In genomic region chr15:42737529-42738328, GRCh38 we compare ENCODE assay signal across 8 cellular contexts. TPM values are rescaled to one million over a fixed set of nuclear protein-coding genes. Genes with fewer than 3 reads are reported as not detected.
DNase-seq lines count a peak whose midpoint lies in the region; ATAC-seq, FAIRE-seq and TF ChIP-seq lines count a peak whose summit lies in the region.

No MANE protein-coding gene starts in this region.

- peak overlapping the region; percentile 75 to 92 for H3K27ac ChIP-seq in A549
- no peak overlapping the region for H3K27ac ChIP-seq in iPS-20b (ENCODE audit: low read length)
- H3K27ac ChIP-seq in suprapubic skin, result peak overlapping the region; percentile 88

- CTCF ChIA-PET in A549 (lab: Yijun Ruan, JAX), result interaction anchor here (0.6 to 3.8 kb wide), 12 partner anchors 13 to 548 kb away, joined by 3 to 39 read pairs (median 4); no protein-coding TSS in a partner anchor
- CTCF ChIA-PET in activated CD8-positive, alpha-beta T cell treated with anti-CD3 and anti-CD28 coated beads for 36 hours (lab: Charles Lee), result interaction anchor here (0.8 to 3.8 kb wide), 3 partner anchors 13 to 189 kb away, joined by 3 to 17 read pairs (median 3); no protein-coding TSS in a partner anchor

- ATAC-seq in A549 (peak; percentile 49 to 82; a peak in 4 of 6 replicates), GM21367 (IDR thresholded peaks at IDR 0.05; ENCODE audit: unreplicated experiment) (no peak), GM18502 (IDR thresholded peaks at IDR 0.05; ENCODE audit: poor library complexity, unreplicated experiment) (no peak)
- ATAC-seq in activated CD8-positive, alpha-beta T cell treated with anti-CD3 and anti-CD28 coated beads for 36 hours, result no peak

- WGBS in A549 (ENCODE audit: missing lambda C conversion rate), result 66% methylated on average over 21 of the region's 21 CpGs
- WGBS in suprapubic skin, result 74% methylated on average over 21 of the region's 21 CpGs

- H3K9me3 ChIP-seq in A549 (no peaks in the 10 kb centered on the region), HAP-1 (no peaks in the 10 kb centered on the region), iPS-20b (ENCODE audit: insufficient read depth, low read depth, low read length) (no peaks in the 10 kb centered on the region), suprapubic skin (no peaks in the 10 kb centered on the region)

- FAIRE-seq in A549 (lab: Jason Lieb, UNC), result no peak

- H3K36me3 ChIP-seq in HAP-1 (replicated peaks) (peaks cover 27% of the 10 kb centered on the region), iPS-20b (ENCODE audit: insufficient read depth, low read depth, low read length) (peaks cover 25% of the 10 kb centered on the region), suprapubic skin (peaks cover 24% of the 10 kb centered on the region)

- H3K4me3 ChIP-seq in A549 (peak overlapping the region; percentile 99), HAP-1 (peak overlapping the region; percentile 72), iPS-20b (ENCODE audit: low read length) (peak overlapping the region; percentile 75), suprapubic skin (peak overlapping the region; percentile 67)

- H3K4me3 Mint-ChIP-seq in activated CD8-positive, alpha-beta T cell treated with anti-CD3 and anti-CD28 coated beads for 36 hours, result peak overlapping the region; percentile 76

- TF ChIP-seq POLR2A in A549 (IDR thresholded peaks at IDR 0.05; ENCODE audit: low read length), result no peak
- no peak for TF ChIP-seq POLR2A in suprapubic skin (IDR thresholded peaks at IDR 0.05)

- DNase-seq in A549 (ENCODE audit: low read depth in 1 of 2, low spot score in 1 of 2), result peak in 1 of 2 experiments; percentile 49
- peak; percentile 19 to 78 for DNase-seq in HAP-1 (ENCODE audit: low spot score in 2 of 2)
- DNase-seq in activated CD8-positive, alpha-beta T cell treated with anti-CD3 and anti-CD28 coated beads for 36 hours, result no peak
- no peak for DNase-seq in suprapubic skin (ENCODE audit: low spot score in 2 of 2)
- no peak for DNase-seq in G401 (ENCODE audit: low spot score)

- H3K4me2 ChIP-seq in A549, result peak overlapping the region; percentile 85

- H3K4me1 ChIP-seq in A549 (peaks cover 10% of the 10 kb centered on the region), HAP-1 (peaks cover 20% of the 10 kb centered on the region), iPS-20b (ENCODE audit: insufficient read depth, low read length) (peaks cover 5% of the 10 kb centered on the region; the same call in 1 of the 2 replicates), suprapubic skin (peaks cover 16% of the 10 kb centered on the region)

- TF ChIP-seq CTCF in A549 (IDR thresholded peaks at IDR 0.05) (peak; percentile 63), suprapubic skin (IDR thresholded peaks at IDR 0.05) (peak; percentile 5 to 18)
- no peak for TF ChIP-seq CTCF in activated CD8-positive, alpha-beta T cell treated with anti-CD3 and anti-CD28 coated beads for 36 hours (IDR thresholded peaks at IDR 0.05)

- POLR2A ChIA-PET in A549 (lab: Yijun Ruan, JAX), result no interaction called here
- POLR2A ChIA-PET in activated CD8-positive, alpha-beta T cell treated with anti-CD3 and anti-CD28 coated beads for 36 hours (lab: Charles Lee), result interaction anchor here (0.7 to 3.1 kb wide), 3 partner anchors 12 to 1803 kb away, joined by 3 to 12 read pairs (median 5); no protein-coding TSS in a partner anchor

- TF ChIP-seq EP300 in A549 (IDR thresholded peaks at IDR 0.05) (no peak), suprapubic skin (IDR thresholded peaks at IDR 0.05) (no peak)

- in situ Hi-C loops in HAP-1 (cut with MboI; ENCODE audit: low sequenced_read_pairs), result loop anchor here (25.0 kb wide), 1 partner anchor 550 kb away; no protein-coding TSS in a partner anchor
- in situ Hi-C loops in G401 (cut with HindIII; ENCODE audit: low sequenced_read_pairs), result no loop called here

- TF ChIP-seq RAD21 in A549 (conservative IDR thresholded peaks at IDR 0.05 in 1 of 2, IDR thresholded peaks at IDR 0.05 in 1 of 2), result peak; percentile 71 to 74

- peaks cover 15% of the 10 kb centered on the region for H3K4me1 Mint-ChIP-seq in activated CD8-positive, alpha-beta T cell treated with anti-CD3 and anti-CD28 coated beads for 36 hours (ENCODE audit: low read depth)

- no peaks in the 10 kb centered on the region for H3K27me3 Mint-ChIP-seq in activated CD8-positive, alpha-beta T cell treated with anti-CD3 and anti-CD28 coated beads for 36 hours

- H3K36me3 Mint-ChIP-seq in activated CD8-positive, alpha-beta T cell treated with anti-CD3 and anti-CD28 coated beads for 36 hours (ENCODE audit: low read depth), result peaks cover 7% of the 10 kb centered on the region

- H3K9ac ChIP-seq in iPS-20b (ENCODE audit: low read depth, low read length), result peak overlapping the region; percentile 88; the same call in 1 of the 2 replicates

- H3K27ac Mint-ChIP-seq in activated CD8-positive, alpha-beta T cell treated with anti-CD3 and anti-CD28 coated beads for 36 hours, result peak overlapping the region; percentile 72

- no peaks in the 10 kb centered on the region for H3K9me3 Mint-ChIP-seq in activated CD8-positive, alpha-beta T cell treated with anti-CD3 and anti-CD28 coated beads for 36 hours

- H3K27me3 ChIP-seq in HAP-1 (ENCODE audit: low read depth) (no peaks in the 10 kb centered on the region), iPS-20b (ENCODE audit: insufficient read depth, low read length) (peaks cover 6% of the 10 kb centered on the region; the same call in 1 of the 2 replicates), suprapubic skin (no peaks in the 10 kb centered on the region)

- intact Hi-C loops in activated CD8-positive, alpha-beta T cell treated with anti-CD3 and anti-CD28 coated beads for 36 hours (cut with micrococcal nuclease), result no loop called here

TF ChIP-seq in A549, 52 proteins besides CTCF, POLR2A, EP300 and RAD21:
- peak; percentile 71 for TF ChIP-seq KDM1A (IDR thresholded peaks at IDR 0.05; ENCODE audit: low read depth)
- TF ChIP-seq SMC3 (IDR thresholded peaks at IDR 0.05), result peak; percentile 50
- no peak for TF ChIP-seq MAFK (IDR thresholded peaks at IDR 0.05; ENCODE audit: partially characterized antibody)

RNA-seq across cellular contexts. Expression of gene CDAN1, which starts 0.8 kb away (rescaled TPM):
- polyA plus RNA-seq in A549 (2011; rRNA removed) (2.9 and 4.0 TPM in 2 replicates), A549 (2017; fragmentation: RNase III; extraction: RNeasy Plus Mini Kit Qiagen cat#74134 plus additional on column Dnase treatment) (6.9 to 7.7 TPM (median 7.5 TPM) in 3 replicates)
- 3.6 and 4.5 TPM in 2 replicates for polyA plus RNA-seq in A549 (2012; cell fraction: cytosol; rRNA removed)
- polyA plus RNA-seq in A549 (2012; cell fraction: nucleus; rRNA removed), result 9.9 and 10.4 TPM in 2 replicates
- polyA minus RNA-seq in A549 (2011; rRNA and poly(A)+ RNA removed), result 4.6 and 4.8 TPM in 2 replicates
- total RNA-seq in activated CD8-positive, alpha-beta T cell treated with anti-CD3 and anti-CD28 coated beads for 36 hours, result 10 to 100 TPM; 18.3 to 19.0 TPM
- 10 to 100 TPM; 11.1 to 16.4 (median 15.0) TPM for total RNA-seq in suprapubic skin
- 12.6 and 17.7 TPM in 2 replicates for total RNA-seq in G401 (2014; rRNA removed; shearing (Covaris generic))

Comparison
In these comparisons a context has a peak if more than half of its experiments do, and no peak if none do; other contexts are left out.
1. ATAC-seq: peak in A549 (2 of 2); none in activated CD8-positive, alpha-beta T cell treated with anti-CD3 and anti-CD28 coated beads for 36 hours (single experiment), GM21367 (single experiment) and GM18502 (single experiment).
2. DNase-seq: peak in HAP-1 (2 of 2); none in activated CD8-positive, alpha-beta T cell treated with anti-CD3 and anti-CD28 coated beads for 36 hours (single experiment), suprapubic skin (0 of 2) and G401 (single experiment).
3. Peak in every context shown above with its lines, with median percentiles within 50 percentile points of each other: H3K4me3 ChIP-seq.